Comparison of ENCODE assay signal across 8 cellular contexts in genomic region chr17:12395733-12396354, GRCh38.
DNase-seq lines count a peak whose midpoint lies in the region; ATAC-seq, FAIRE-seq and TF ChIP-seq lines count a peak whose summit lies in the region.

No MANE protein-coding gene starts in this region.

- no peaks in the 10 kb centered on the region for H3K27me3 ChIP-seq in Panc1 (ENCODE audit: control insufficient read depth, insufficient read depth, low read length)
- no peaks in the 10 kb centered on the region for H3K27me3 ChIP-seq in hepatocyte

- no peaks in the 10 kb centered on the region for H3K9me2 ChIP-seq in hepatocyte (replicated peaks; ENCODE audit: insufficient read depth)

- H3K36me3 ChIP-seq in Panc1 (ENCODE audit: control insufficient read depth, insufficient read depth, low read length) (no peaks in the 10 kb centered on the region), hepatocyte (replicated peaks; ENCODE audit: insufficient read depth, low read depth) (no peaks in the 10 kb centered on the region)

- H3K27ac ChIP-seq in Panc1 (ENCODE audit: low read length) (no peak overlapping the region), hepatocyte (no peak overlapping the region)

- peak; percentile 54 for TF ChIP-seq CTCF in Panc1 (IDR thresholded peaks at IDR 0.05)
- peak; percentile 45 for TF ChIP-seq CTCF in hepatocyte (IDR thresholded peaks at IDR 0.05; ENCODE audit: poor library complexity)

- ATAC-seq in Panc1 (no peak), HG02840 (IDR thresholded peaks at IDR 0.05; ENCODE audit: low FRiP score, unreplicated experiment) (no peak)

- peak; percentile 34 for DNase-seq in ACHN
- peak; percentile 7 for DNase-seq in GM12891 (ENCODE audit: insufficient read length, low spot score)
- DNase-seq in Panc1 (ENCODE audit: low read depth, low spot score) = no peak
- peak; percentile 47 for DNase-seq in hepatocyte (ENCODE audit: low spot score)
- DNase-seq in superior temporal gyrus (ENCODE audit: extremely low spot score) = no peak
- DNase-seq in NCI-H2081 (lab: John Stamatoyannopoulos, UW) = no peak
- no peak for DNase-seq in stimulated activated CD4-positive, alpha-beta T cell treated with anti-CD3 and anti-CD28 coated beads, Interleukin-4, amount 100 ng/mL, for 1 hour

- in situ Hi-C loops in ACHN (cut with HindIII; ENCODE audit: low pct_ligation_motif_present, low pct_unique_long_range_greater_than_20kb, low sequenced_read_pairs) = no loop called here
- in situ Hi-C loops in Panc1 (cut with HindIII; ENCODE audit: low pct_unique_long_range_greater_than_20kb, low sequenced_read_pairs) = no loop called here

- H3K79me2 ChIP-seq in hepatocyte = no peaks in the 10 kb centered on the region

- FAIRE-seq in GM12891 (lab: Jason Lieb, UNC) = no peak

- POLR2A ChIA-PET in Panc1 (lab: Charles Lee) = no interaction called here

- H3K4me3 ChIP-seq in Panc1 (ENCODE audit: low read depth in 2 of 2, low read length in 2 of 2) (no peak overlapping the region), hepatocyte (no peak overlapping the region)

- H3K9me3 ChIP-seq in Panc1 (ENCODE audit: control insufficient read depth, insufficient read depth, low read depth, low read length) (no peaks in the 10 kb centered on the region), hepatocyte (ENCODE audit: low read depth) (no peaks in the 10 kb centered on the region)

- no peaks in the 10 kb centered on the region for H4K20me1 ChIP-seq in hepatocyte (ENCODE audit: insufficient read depth, poor library complexity, severe bottlenecking)

- intact Hi-C loops in Panc1 (cut with micrococcal nuclease; ENCODE audit: unreplicated experiment) = no loop called here

- no peaks in the 10 kb centered on the region for H3K4me1 ChIP-seq in Panc1 (ENCODE audit: control insufficient read depth, insufficient read depth, low read length)
- no peaks in the 10 kb centered on the region for H3K4me1 ChIP-seq in hepatocyte (ENCODE audit: insufficient read depth)

- H3K4me2 ChIP-seq in hepatocyte = no peak overlapping the region

- H2AFZ ChIP-seq in hepatocyte = no peak overlapping the region

- CTCF ChIA-PET in Panc1 (lab: Charles Lee) = no interaction called here

- BruUV-seq in Panc1 (replicated peaks; lab: Mats Ljungman, UMichigan) = no TSS peak

- WGBS in hepatocyte (ENCODE audit: low lambda C conversion rate, missing lambda C conversion rate) = 49% methylated on average over 5 of the region's 5 CpGs

- TF ChIP-seq POLR2A in GM12891 (IDR thresholded peaks at IDR 0.05; ENCODE audit: low read depth, low read length) = no peak

TF ChIP-seq in GM12891, 5 proteins besides CTCF, POLR2A, EP300 and RAD21:
- TF ChIP-seq POU2F2 (IDR thresholded peaks at IDR 0.05; ENCODE audit: low read depth, low read length) (no peak), POLR2AphosphoS5 (IDR thresholded peaks at IDR 0.05; ENCODE audit: low read depth, low read length) (no peak), SPI1 (IDR thresholded peaks at IDR 0.05; ENCODE audit: low read depth, low read length) (no peak), PAX5 (IDR thresholded peaks at IDR 0.05; ENCODE audit: insufficient read depth, low read length, severe bottlenecking) (no peak), TAF1 (IDR thresholded peaks at IDR 0.05; ENCODE audit: low read depth, low read length) (no peak)
TF ChIP-seq in GM12891: peak in this region for 0.

Comparison
In these comparisons a context has a peak if more than half of its experiments do, and no peak if none do; other contexts are left out.
1. DNase-seq: peak in ACHN (single experiment), GM12891 (single experiment) and hepatocyte (single experiment); none in Panc1 (single experiment), superior temporal gyrus (single experiment), NCI-H2081 (0 of 2) and stimulated activated CD4-positive, alpha-beta T cell treated with anti-CD3 and anti-CD28 coated beads, Interleukin-4, amount 100 ng/mL, for 1 hour (single experiment).